In genomic region chrX:3713937-3714434, GRCh38 we compare ENCODE assay signal across 8 cellular contexts. TPM values are rescaled to one million over a fixed set of nuclear protein-coding genes. Genes with fewer than 3 reads are reported as not detected.
DNase-seq lines count a peak whose midpoint lies in the region; ATAC-seq and TF ChIP-seq lines count a peak whose summit lies in the region.

No MANE protein-coding gene starts in this region.

- H3K4me1 ChIP-seq in Caco-2 (no peaks in the 10 kb centered on the region), duodenal mucosa (ENCODE audit: control insufficient read depth in 1 of 2, insufficient read depth in 2 of 2, low read length in 2 of 2) (peaks cover 0 to 4% of the 10 kb centered on the region in 2 donors)

- H3K4me1 Mint-ChIP-seq in Caco-2 (ENCODE audit: low read depth, unreplicated experiment), result no peaks in the 10 kb centered on the region
- peaks cover 17% of the 10 kb centered on the region for H3K4me1 Mint-ChIP-seq in neural crest cell

- POLR2A ChIA-PET in Caco-2 (lab: Charles Lee), result no interaction called here

- no TSS peak for BruUV-seq in Caco-2 (replicated peaks; lab: Mats Ljungman, UMichigan)

- peak overlapping the region; percentile 63 for H3K27ac ChIP-seq in KOPT-K1 (ENCODE audit: low read depth, low read length, poor library complexity, severe bottlenecking)
- H3K27ac ChIP-seq in duodenal mucosa (ENCODE audit: low read depth, low read length), result no peak overlapping the region

- intact Hi-C loops in Caco-2 (cut with micrococcal nuclease; ENCODE audit: unreplicated experiment), result loop anchor here (2.0 to 5.0 kb wide), 2 partner anchors 52 to 63 kb away; no protein-coding TSS in a partner anchor

- H3K36me3 Mint-ChIP-seq in Caco-2 (ENCODE audit: insufficient read depth, unreplicated experiment) (no peaks in the 10 kb centered on the region), neural crest cell (ENCODE audit: low read depth) (no peaks in the 10 kb centered on the region)

- H3K36me3 ChIP-seq in Caco-2 (ENCODE audit: control insufficient read depth, insufficient read depth, low read length) (no peaks in the 10 kb centered on the region), KOPT-K1 (ENCODE audit: insufficient read depth, low read length) (no peaks in the 10 kb centered on the region), duodenal mucosa (ENCODE audit: control insufficient read depth in 1 of 2, insufficient read depth in 2 of 2, low read length in 2 of 2) (no peaks in the 10 kb centered on the region)

- H3K9me3 Mint-ChIP-seq in Caco-2 (ENCODE audit: unreplicated experiment) (no peaks in the 10 kb centered on the region), neural crest cell (peaks cover 3% of the 10 kb centered on the region)

- H3K27ac Mint-ChIP-seq in Caco-2 (ENCODE audit: unreplicated experiment) (no peak overlapping the region), neural crest cell (ENCODE audit: unreplicated experiment) (no peak overlapping the region)

- H3K4me3 ChIP-seq in Caco-2 (ENCODE audit: low read depth, low read length), result peak overlapping the region; percentile 70
- peak overlapping the region; percentile 43 to 61 for H3K4me3 ChIP-seq in duodenal mucosa (ENCODE audit: low read depth in 1 of 2, low read length in 2 of 2)

- no peak overlapping the region for H3K9ac ChIP-seq in duodenal mucosa (ENCODE audit: low read depth in 1 of 2, low read length in 2 of 2)

- CTCF ChIA-PET in Caco-2 (lab: Charles Lee), result no interaction called here

- H3K27me3 ChIP-seq in Caco-2 (replicated peaks; ENCODE audit: control insufficient read depth, insufficient read depth, low read length) (no peaks in the 10 kb centered on the region), duodenal mucosa (ENCODE audit: control insufficient read depth in 1 of 2, insufficient read depth in 2 of 2, low read length in 2 of 2) (no peaks in the 10 kb centered on the region)

- ATAC-seq in HG03139 (IDR thresholded peaks at IDR 0.05; ENCODE audit: unreplicated experiment) (no peak), GM21526 (IDR thresholded peaks at IDR 0.05; ENCODE audit: low FRiP score, unreplicated experiment) (no peak), HG03097 (IDR thresholded peaks at IDR 0.05; ENCODE audit: low FRiP score, unreplicated experiment) (no peak)

- no peaks in the 10 kb centered on the region for H3K27me3 Mint-ChIP-seq in Caco-2 (ENCODE audit: insufficient read depth, unreplicated experiment)
- H3K27me3 Mint-ChIP-seq in neural crest cell (ENCODE audit: low read depth), result peaks cover 21% of the 10 kb centered on the region

- TF ChIP-seq CTCF in Caco-2 (IDR thresholded peaks at IDR 0.05; ENCODE audit: insufficient read depth in 1 of 2, low read depth in 1 of 2, low read length in 1 of 2, severe bottlenecking in 1 of 2, unreplicated experiment in 1 of 2) (no peak), neural crest cell (conservative IDR thresholded peaks at IDR 0.05) (no peak)

- H3K9me3 ChIP-seq in Caco-2 (no peaks in the 10 kb centered on the region), KOPT-K1 (ENCODE audit: insufficient read depth, low read length, poor library complexity, severe bottlenecking) (no peaks in the 10 kb centered on the region), duodenal mucosa (ENCODE audit: control insufficient read depth in 1 of 2, low read length in 2 of 2) (no peaks in the 10 kb centered on the region)

- DNase-seq in Caco-2 (no peak), neural crest cell (ENCODE audit: low read depth, low spot score) (no peak), cerebellar cortex (ENCODE audit: low spot score) (no peak)

- H3K4me3 Mint-ChIP-seq in Caco-2 (ENCODE audit: unreplicated experiment) (peak overlapping the region; percentile 83), neural crest cell (peak overlapping the region; percentile 89)

RNA-seq across cellular contexts. Expression of gene PRKX, which starts 0.5 kb away (rescaled TPM):
- total RNA-seq in Caco-2 (2022) (20.3 and 23.3 TPM in 2 replicates), neural crest cell (57.3 and 62.3 TPM in 2 replicates)
